In the genomic region with DNA sequence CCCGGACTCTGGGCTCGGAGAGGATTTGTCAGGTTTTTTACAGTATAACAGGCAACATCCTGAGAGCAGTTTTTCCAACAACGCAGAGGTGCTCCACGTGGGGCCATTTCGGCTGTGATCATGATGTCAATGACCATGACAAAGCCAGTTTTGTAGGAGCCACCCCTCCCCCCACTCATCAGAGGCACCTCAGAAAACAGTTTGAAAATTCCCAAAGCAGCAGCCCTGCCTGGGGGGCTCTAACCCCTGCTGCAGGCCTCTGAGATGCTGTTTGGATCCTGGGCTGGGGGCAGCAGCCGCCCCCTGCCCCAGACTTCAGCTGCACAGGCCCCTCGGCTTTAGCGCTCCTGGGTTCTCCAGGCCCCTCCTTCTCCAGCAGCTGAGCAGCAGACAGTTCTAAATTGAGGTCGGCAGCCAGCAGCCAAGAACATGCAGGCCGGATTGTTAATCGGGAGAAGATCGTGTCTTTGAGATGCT, we compare ENCODE assay signal across 1 cellular context.
TF ChIP-seq lines count a peak whose summit lies in the region.

No MANE protein-coding gene starts in this region.

TF ChIP-seq in K562, 482 proteins besides CTCF, POLR2A, EP300 and RAD21 (continued from another document and continues in another):
- TF ChIP-seq, protein P1, sequence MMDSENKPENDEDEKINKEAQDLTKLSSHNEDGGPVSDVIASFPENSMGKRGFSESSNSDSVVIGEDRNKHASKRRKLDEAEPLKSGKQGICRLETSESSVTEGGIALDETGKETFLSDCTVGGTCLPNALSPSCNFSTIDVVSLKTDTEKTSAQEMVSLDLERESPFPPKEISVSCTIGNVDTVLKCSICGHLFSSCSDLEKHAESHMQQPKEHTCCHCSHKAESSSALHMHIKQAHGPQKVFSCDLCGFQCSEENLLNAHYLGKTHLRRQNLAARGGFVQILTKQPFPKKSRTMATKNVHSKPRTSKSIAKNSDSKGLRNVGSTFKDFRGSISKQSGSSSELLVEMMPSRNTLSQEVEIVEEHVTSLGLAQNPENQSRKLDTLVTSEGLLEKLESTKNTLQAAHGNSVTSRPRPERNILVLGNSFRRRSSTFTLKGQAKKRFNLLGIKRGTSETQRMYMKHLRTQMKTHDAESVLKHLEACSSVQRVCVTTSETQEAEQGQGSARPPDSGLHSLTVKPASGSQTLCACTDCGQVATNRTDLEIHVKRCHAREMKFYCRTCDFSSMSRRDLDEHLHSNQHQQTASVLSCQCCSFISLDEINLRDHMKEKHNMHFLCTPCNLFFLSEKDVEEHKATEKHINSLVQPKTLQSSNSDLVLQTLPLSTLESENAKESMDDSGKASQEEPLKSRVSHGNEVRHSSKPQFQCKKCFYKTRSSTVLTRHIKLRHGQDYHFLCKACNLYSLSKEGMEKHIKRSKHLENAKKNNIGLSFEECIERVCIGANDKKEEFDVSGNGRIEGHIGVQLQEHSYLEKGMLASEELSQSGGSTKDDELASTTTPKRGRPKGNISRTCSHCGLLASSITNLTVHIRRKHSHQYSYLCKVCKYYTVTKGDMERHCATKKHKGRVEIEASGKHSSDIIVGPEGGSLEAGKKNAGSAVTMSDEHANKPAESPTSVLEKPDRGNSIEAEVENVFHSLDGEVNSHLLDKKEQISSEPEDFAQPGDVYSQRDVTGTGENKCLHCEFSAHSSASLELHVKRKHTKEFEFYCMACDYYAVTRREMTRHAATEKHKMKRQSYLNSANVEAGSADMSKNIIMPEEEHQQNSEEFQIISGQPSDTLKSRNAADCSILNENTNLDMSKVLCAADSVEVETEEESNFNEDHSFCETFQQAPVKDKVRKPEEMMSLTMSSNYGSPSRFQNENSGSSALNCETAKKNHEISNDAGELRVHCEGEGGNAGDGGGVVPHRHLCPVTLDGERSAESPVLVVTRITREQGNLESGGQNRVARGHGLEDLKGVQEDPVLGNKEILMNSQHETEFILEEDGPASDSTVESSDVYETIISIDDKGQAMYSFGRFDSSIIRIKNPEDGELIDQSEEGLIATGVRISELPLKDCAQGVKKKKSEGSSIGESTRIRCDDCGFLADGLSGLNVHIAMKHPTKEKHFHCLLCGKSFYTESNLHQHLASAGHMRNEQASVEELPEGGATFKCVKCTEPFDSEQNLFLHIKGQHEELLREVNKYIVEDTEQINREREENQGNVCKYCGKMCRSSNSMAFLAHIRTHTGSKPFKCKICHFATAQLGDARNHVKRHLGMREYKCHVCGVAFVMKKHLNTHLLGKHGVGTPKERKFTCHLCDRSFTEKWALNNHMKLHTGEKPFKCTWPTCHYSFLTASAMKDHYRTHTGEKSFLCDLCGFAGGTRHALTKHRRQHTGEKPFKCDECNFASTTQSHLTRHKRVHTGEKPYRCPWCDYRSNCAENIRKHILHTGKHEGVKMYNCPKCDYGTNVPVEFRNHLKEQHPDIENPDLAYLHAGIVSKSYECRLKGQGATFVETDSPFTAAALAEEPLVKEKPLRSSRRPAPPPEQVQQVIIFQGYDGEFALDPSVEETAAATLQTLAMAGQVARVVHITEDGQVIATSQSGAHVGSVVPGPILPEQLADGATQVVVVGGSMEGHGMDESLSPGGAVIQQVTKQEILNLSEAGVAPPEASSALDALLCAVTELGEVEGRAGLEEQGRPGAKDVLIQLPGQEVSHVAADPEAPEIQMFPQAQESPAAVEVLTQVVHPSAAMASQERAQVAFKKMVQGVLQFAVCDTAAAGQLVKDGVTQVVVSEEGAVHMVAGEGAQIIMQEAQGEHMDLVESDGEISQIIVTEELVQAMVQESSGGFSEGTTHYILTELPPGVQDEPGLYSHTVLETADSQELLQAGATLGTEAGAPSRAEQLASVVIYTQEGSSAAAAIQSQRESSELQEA (IDR thresholded peaks at IDR 0.05; ENCODE audit: low read depth), result no peak
- no peak for TF ChIP-seq SMAD1 (IDR thresholded peaks at IDR 0.05; ENCODE audit: low read depth, low read length, partially characterized antibody)
- TF ChIP-seq, protein P2, sequence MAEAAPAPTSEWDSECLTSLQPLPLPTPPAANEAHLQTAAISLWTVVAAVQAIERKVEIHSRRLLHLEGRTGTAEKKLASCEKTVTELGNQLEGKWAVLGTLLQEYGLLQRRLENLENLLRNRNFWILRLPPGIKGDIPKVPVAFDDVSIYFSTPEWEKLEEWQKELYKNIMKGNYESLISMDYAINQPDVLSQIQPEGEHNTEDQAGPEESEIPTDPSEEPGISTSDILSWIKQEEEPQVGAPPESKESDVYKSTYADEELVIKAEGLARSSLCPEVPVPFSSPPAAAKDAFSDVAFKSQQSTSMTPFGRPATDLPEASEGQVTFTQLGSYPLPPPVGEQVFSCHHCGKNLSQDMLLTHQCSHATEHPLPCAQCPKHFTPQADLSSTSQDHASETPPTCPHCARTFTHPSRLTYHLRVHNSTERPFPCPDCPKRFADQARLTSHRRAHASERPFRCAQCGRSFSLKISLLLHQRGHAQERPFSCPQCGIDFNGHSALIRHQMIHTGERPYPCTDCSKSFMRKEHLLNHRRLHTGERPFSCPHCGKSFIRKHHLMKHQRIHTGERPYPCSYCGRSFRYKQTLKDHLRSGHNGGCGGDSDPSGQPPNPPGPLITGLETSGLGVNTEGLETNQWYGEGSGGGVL (CRISPR knock-in tag; IDR thresholded peaks at IDR 0.05), result no peak
- TF ChIP-seq BHLHE40 (IDR thresholded peaks at IDR 0.05; ENCODE audit: low read length), result no peak
- no peak for TF ChIP-seq FOXP1 (CRISPR knock-in tag; IDR thresholded peaks at IDR 0.05)
- no peak for TF ChIP-seq KLF6 (CRISPR knock-in tag; IDR thresholded peaks at IDR 0.05; ENCODE audit: borderline replicate concordance)
- no peak for TF ChIP-seq ZNF384 (IDR thresholded peaks at IDR 0.05; ENCODE audit: low read depth, low read length)
- TF ChIP-seq, protein P3, sequence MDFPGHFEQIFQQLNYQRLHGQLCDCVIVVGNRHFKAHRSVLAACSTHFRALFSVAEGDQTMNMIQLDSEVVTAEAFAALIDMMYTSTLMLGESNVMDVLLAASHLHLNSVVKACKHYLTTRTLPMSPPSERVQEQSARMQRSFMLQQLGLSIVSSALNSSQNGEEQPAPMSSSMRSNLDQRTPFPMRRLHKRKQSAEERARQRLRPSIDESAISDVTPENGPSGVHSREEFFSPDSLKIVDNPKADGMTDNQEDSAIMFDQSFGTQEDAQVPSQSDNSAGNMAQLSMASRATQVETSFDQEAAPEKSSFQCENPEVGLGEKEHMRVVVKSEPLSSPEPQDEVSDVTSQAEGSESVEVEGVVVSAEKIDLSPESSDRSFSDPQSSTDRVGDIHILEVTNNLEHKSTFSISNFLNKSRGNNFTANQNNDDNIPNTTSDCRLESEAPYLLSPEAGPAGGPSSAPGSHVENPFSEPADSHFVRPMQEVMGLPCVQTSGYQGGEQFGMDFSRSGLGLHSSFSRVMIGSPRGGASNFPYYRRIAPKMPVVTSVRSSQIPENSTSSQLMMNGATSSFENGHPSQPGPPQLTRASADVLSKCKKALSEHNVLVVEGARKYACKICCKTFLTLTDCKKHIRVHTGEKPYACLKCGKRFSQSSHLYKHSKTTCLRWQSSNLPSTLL (IDR thresholded peaks at IDR 0.05), result no peak
- TF ChIP-seq MYC (IDR thresholded peaks at IDR 0.05; ENCODE audit: low read depth, low read length), result peak; percentile 81
- no peak for TF ChIP-seq MYC (CRISPR knock-in tag; IDR thresholded peaks at IDR 0.05; ENCODE audit: borderline replicate concordance, low read depth)
- no peak for TF ChIP-seq ZNF584 (CRISPR knock-in tag; IDR thresholded peaks at IDR 0.05; ENCODE audit: low read depth)
- no peak for TF ChIP-seq MIER1 (IDR thresholded peaks at IDR 0.05; ENCODE audit: low read depth)
- peak; percentile 90 for TF ChIP-seq L3MBTL2 (IDR thresholded peaks at IDR 0.05)
- no peak for TF ChIP-seq FUS (optimal IDR thresholded peaks at IDR 0.05; ENCODE audit: low read depth, low read length)
- TF ChIP-seq XRCC5 (IDR thresholded peaks at IDR 0.05; ENCODE audit: low read depth, low read length), result 0 out of 2 replicates have a peak, but pooled peaks have one; percentile 52
- TF ChIP-seq, protein P4, sequence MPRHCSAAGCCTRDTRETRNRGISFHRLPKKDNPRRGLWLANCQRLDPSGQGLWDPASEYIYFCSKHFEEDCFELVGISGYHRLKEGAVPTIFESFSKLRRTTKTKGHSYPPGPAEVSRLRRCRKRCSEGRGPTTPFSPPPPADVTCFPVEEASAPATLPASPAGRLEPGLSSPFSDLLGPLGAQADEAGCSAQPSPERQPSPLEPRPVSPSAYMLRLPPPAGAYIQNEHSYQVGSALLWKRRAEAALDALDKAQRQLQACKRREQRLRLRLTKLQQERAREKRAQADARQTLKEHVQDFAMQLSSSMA (CRISPR knock-in tag; IDR thresholded peaks at IDR 0.05), result no peak
- TF ChIP-seq HLTF (IDR thresholded peaks at IDR 0.05), result no peak
- no peak for TF ChIP-seq KDM2B (CRISPR knock-in tag; IDR thresholded peaks at IDR 0.05)
- TF ChIP-seq, protein P5, sequence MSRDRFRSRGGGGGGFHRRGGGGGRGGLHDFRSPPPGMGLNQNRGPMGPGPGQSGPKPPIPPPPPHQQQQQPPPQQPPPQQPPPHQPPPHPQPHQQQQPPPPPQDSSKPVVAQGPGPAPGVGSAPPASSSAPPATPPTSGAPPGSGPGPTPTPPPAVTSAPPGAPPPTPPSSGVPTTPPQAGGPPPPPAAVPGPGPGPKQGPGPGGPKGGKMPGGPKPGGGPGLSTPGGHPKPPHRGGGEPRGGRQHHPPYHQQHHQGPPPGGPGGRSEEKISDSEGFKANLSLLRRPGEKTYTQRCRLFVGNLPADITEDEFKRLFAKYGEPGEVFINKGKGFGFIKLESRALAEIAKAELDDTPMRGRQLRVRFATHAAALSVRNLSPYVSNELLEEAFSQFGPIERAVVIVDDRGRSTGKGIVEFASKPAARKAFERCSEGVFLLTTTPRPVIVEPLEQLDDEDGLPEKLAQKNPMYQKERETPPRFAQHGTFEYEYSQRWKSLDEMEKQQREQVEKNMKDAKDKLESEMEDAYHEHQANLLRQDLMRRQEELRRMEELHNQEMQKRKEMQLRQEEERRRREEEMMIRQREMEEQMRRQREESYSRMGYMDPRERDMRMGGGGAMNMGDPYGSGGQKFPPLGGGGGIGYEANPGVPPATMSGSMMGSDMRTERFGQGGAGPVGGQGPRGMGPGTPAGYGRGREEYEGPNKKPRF (IDR thresholded peaks at IDR 0.05; ENCODE audit: low read depth, low read length), result no peak
- TF ChIP-seq, protein P6, sequence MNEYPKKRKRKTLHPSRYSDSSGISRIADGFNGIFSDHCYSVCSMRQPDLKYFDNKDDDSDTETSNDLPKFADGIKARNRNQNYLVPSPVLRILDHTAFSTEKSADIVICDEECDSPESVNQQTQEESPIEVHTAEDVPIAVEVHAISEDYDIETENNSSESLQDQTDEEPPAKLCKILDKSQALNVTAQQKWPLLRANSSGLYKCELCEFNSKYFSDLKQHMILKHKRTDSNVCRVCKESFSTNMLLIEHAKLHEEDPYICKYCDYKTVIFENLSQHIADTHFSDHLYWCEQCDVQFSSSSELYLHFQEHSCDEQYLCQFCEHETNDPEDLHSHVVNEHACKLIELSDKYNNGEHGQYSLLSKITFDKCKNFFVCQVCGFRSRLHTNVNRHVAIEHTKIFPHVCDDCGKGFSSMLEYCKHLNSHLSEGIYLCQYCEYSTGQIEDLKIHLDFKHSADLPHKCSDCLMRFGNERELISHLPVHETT (CRISPR knock-in tag; conservative IDR thresholded peaks at IDR 0.05 in 1 of 2, IDR thresholded peaks at IDR 0.05 in 1 of 2), result no peak
- no peak for TF ChIP-seq HDGF (IDR thresholded peaks at IDR 0.05)
- no peak for TF ChIP-seq ETV5 (CRISPR knock-in tag; IDR thresholded peaks at IDR 0.05; ENCODE audit: low read depth)
- TF ChIP-seq, protein P7, sequence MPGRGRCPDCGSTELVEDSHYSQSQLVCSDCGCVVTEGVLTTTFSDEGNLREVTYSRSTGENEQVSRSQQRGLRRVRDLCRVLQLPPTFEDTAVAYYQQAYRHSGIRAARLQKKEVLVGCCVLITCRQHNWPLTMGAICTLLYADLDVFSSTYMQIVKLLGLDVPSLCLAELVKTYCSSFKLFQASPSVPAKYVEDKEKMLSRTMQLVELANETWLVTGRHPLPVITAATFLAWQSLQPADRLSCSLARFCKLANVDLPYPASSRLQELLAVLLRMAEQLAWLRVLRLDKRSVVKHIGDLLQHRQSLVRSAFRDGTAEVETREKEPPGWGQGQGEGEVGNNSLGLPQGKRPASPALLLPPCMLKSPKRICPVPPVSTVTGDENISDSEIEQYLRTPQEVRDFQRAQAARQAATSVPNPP (IDR thresholded peaks at IDR 0.05; ENCODE audit: borderline replicate concordance, insufficient read depth, insufficient read length), result no peak
- TF ChIP-seq ASH1L (IDR thresholded peaks at IDR 0.05; ENCODE audit: borderline replicate concordance, low read depth, partially characterized antibody), result no peak
- no peak for TF ChIP-seq NCOA2 (IDR thresholded peaks at IDR 0.05; ENCODE audit: partially characterized antibody in 2 of 2)
- no peak for TF ChIP-seq FOXK2 (conservative IDR thresholded peaks at IDR 0.05 in 1 of 2, IDR thresholded peaks at IDR 0.05 in 1 of 2; ENCODE audit: low read depth in 2 of 2)
- TF ChIP-seq ZNF146 (CRISPR knock-in tag; IDR thresholded peaks at IDR 0.05; ENCODE audit: unreplicated experiment), result no peak
- TF ChIP-seq, protein P8, sequence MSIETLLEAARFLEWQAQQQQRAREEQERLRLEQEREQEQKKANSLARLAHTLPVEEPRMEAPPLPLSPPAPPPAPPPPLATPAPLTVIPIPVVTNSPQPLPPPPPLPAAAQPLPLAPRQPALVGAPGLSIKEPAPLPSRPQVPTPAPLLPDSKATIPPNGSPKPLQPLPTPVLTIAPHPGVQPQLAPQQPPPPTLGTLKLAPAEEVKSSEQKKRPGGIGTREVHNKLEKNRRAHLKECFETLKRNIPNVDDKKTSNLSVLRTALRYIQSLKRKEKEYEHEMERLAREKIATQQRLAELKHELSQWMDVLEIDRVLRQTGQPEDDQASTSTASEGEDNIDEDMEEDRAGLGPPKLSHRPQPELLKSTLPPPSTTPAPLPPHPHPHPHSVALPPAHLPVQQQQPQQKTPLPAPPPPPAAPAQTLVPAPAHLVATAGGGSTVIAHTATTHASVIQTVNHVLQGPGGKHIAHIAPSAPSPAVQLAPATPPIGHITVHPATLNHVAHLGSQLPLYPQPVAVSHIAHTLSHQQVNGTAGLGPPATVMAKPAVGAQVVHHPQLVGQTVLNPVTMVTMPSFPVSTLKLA (conservative IDR thresholded peaks at IDR 0.05), result peak; percentile 55 to 75; a peak in 3 of 4 replicates
- TF ChIP-seq, protein P9, sequence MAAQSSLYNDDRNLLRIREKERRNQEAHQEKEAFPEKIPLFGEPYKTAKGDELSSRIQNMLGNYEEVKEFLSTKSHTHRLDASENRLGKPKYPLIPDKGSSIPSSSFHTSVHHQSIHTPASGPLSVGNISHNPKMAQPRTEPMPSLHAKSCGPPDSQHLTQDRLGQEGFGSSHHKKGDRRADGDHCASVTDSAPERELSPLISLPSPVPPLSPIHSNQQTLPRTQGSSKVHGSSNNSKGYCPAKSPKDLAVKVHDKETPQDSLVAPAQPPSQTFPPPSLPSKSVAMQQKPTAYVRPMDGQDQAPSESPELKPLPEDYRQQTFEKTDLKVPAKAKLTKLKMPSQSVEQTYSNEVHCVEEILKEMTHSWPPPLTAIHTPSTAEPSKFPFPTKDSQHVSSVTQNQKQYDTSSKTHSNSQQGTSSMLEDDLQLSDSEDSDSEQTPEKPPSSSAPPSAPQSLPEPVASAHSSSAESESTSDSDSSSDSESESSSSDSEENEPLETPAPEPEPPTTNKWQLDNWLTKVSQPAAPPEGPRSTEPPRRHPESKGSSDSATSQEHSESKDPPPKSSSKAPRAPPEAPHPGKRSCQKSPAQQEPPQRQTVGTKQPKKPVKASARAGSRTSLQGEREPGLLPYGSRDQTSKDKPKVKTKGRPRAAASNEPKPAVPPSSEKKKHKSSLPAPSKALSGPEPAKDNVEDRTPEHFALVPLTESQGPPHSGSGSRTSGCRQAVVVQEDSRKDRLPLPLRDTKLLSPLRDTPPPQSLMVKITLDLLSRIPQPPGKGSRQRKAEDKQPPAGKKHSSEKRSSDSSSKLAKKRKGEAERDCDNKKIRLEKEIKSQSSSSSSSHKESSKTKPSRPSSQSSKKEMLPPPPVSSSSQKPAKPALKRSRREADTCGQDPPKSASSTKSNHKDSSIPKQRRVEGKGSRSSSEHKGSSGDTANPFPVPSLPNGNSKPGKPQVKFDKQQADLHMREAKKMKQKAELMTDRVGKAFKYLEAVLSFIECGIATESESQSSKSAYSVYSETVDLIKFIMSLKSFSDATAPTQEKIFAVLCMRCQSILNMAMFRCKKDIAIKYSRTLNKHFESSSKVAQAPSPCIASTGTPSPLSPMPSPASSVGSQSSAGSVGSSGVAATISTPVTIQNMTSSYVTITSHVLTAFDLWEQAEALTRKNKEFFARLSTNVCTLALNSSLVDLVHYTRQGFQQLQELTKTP (IDR thresholded peaks at IDR 0.05; ENCODE audit: low read depth in 1 of 2, partially characterized antibody in 2 of 2), result no peak
